Comparison of ENCODE assay signal across 25 cellular contexts in the genomic region with DNA sequence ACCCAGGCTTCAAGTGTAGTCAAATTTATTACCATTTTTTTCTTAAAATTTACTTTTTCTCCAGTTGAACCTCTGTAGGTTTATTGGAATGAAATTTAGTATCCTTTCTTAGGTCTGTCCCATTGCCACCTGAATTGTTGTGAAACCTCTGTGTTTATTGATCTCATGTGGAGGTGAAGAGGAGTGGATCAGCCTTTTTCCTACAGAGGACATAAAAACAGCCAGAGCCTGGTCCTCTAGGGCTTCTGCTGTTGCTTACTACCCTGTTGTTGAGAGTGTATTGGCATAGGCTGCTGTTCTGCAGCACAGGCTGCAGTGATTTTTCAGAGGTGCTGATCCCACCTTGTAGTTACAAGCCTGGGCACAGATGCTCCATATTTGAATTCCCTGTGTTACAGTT. TPM values are rescaled to one million over a fixed set of nuclear protein-coding genes. Genes with fewer than 3 reads are reported as not detected.
DNase-seq lines count a peak whose midpoint lies in the region; ATAC-seq and TF ChIP-seq lines count a peak whose summit lies in the region.
"Had no signal": no experiment of that assay in that cellular context is flagged by ENCODE, and none has a peak within 500 bp of the region (broad histone marks: within the 10 kb centered on the region; RNA-seq: fewer than 3 reads in every experiment).

No MANE protein-coding gene starts in this region.

- H3K18ac ChIP-seq in mesendoderm (ENCODE audit: low read length), result no peak overlapping the region

- no peaks in the 10 kb centered on the region for H3K79me2 ChIP-seq in mesendoderm (ENCODE audit: control insufficient read depth, insufficient read depth, low read length)

- H3K4me2 ChIP-seq in mesendoderm (ENCODE audit: low read length), result no peak overlapping the region
- H3K4me2 ChIP-seq: BLaER1, PC-9 had no signal

- peaks cover 19% of the 10 kb centered on the region for H3K4me1 Mint-ChIP-seq in WTC11

- peak overlapping the region; percentile 25 for H3K56ac ChIP-seq in mesendoderm (ENCODE audit: low read length)

- no peak overlapping the region for H3K9ac ChIP-seq in HUES64 (ENCODE audit: low read depth, low read length)
- no peak overlapping the region for H3K9ac ChIP-seq in mesendoderm (ENCODE audit: low read length)
- H3K9ac ChIP-seq: BLaER1 had no signal

- H3K9me3 ChIP-seq in HUES64 (ENCODE audit: insufficient read depth, low read depth, low read length) (peaks cover 10% of the 10 kb centered on the region; the same call in 1 of the 2 replicates), aorta (ENCODE audit: control insufficient read depth, low read length) (no peaks in the 10 kb centered on the region)

- H3K27me3 ChIP-seq in HUES64 (ENCODE audit: insufficient read depth, low read length), result no peaks in the 10 kb centered on the region
- H3K27me3 ChIP-seq in mesendoderm (ENCODE audit: insufficient read depth, low read length, poor library complexity), result no peaks in the 10 kb centered on the region
- H3K27me3 ChIP-seq in aorta (ENCODE audit: control insufficient read depth in 1 of 2, insufficient read depth in 2 of 2, low read length in 1 of 2), result no peaks in the 10 kb centered on the region
- no peaks in the 10 kb centered on the region for H3K27me3 ChIP-seq in brain microvascular endothelial cell (replicated peaks)
- H3K27me3 ChIP-seq: BLaER1 had no signal

- no peak overlapping the region for H3K23ac ChIP-seq in mesendoderm (ENCODE audit: low read length)

- no peak overlapping the region for H2BK5ac ChIP-seq in mesendoderm (ENCODE audit: low read length)

- H2BK120ac ChIP-seq in mesendoderm (ENCODE audit: low read depth, low read length), result no peak overlapping the region

- intact Hi-C loops in aorta (cut with DNase I), result loop anchor here in 1 of 2 donors (10.0 kb wide), 1 partner anchor 269 kb away; the partner anchor contains the start of gene MEF2A

- no peak overlapping the region for H3K4me3 ChIP-seq in HUES64 (ENCODE audit: low read length)
- no peak overlapping the region for H3K4me3 ChIP-seq in mesendoderm (ENCODE audit: low read length)
- no peak overlapping the region for H3K4me3 ChIP-seq in aorta (ENCODE audit: low read length in 2 of 2)
- no peak overlapping the region for H3K4me3 ChIP-seq in brain microvascular endothelial cell (ENCODE audit: low read depth, low read length)
- H3K4me3 ChIP-seq: BLaER1, PC-9, SK-N-MC had no signal

- no peaks in the 10 kb centered on the region for H3K79me1 ChIP-seq in mesendoderm (ENCODE audit: low read length)

- POLR2A ChIA-PET in WTC11 (lab: Charles Lee), result no interaction called here

- H3K27ac ChIP-seq in HUES64 (ENCODE audit: low read depth, low read length) (peak overlapping the region; percentile 6; the same call in 1 of the 2 replicates), mesendoderm (ENCODE audit: low read depth, low read length) (no peak overlapping the region), aorta (ENCODE audit: low read depth in 1 of 2, low read length in 2 of 2) (peak overlapping the region in 1 of 2 donors; percentile 56), brain microvascular endothelial cell (no peak overlapping the region)
- H3K27ac ChIP-seq: BLaER1, PC-9, SK-N-MC had no signal

- H3K36me3 ChIP-seq in HUES64 (ENCODE audit: insufficient read depth, low read length) (0 out of 2 replicates have a peak, but pooled peaks cover 5% of the 10 kb centered on the region), mesendoderm (ENCODE audit: control insufficient read depth, insufficient read depth, low read length) (no peaks in the 10 kb centered on the region), aorta (ENCODE audit: control insufficient read depth in 1 of 2, insufficient read depth in 2 of 2, low read length in 1 of 2) (no peaks in the 10 kb centered on the region), brain microvascular endothelial cell (replicated peaks) (no peaks in the 10 kb centered on the region)

- H2AK5ac ChIP-seq in mesendoderm (ENCODE audit: low read length), result no peak overlapping the region

- H3K4ac ChIP-seq in mesendoderm (ENCODE audit: low read depth, low read length), result no peak overlapping the region

- peaks cover 16% of the 10 kb centered on the region for H3K9me3 Mint-ChIP-seq in WTC11
- H3K9me3 Mint-ChIP-seq: CD4-positive, alpha-beta T cell had no signal

- H3K27me3 Mint-ChIP-seq in WTC11 (ENCODE audit: low read depth), result no peaks in the 10 kb centered on the region
- H3K27me3 Mint-ChIP-seq: CD4-positive, alpha-beta T cell had no signal

- in situ Hi-C loops in brain microvascular endothelial cell (cut with HindIII; ENCODE audit: low pct_ligation_motif_present, low sequenced_read_pairs), result loop anchor here (25.0 kb wide), 1 partner anchor 416 kb away; no protein-coding TSS in a partner anchor

- H3K36me3 Mint-ChIP-seq in WTC11, result peaks cover 24% of the 10 kb centered on the region

- peaks cover 16% of the 10 kb centered on the region; the same call in 1 of the 2 replicates for H3K4me1 ChIP-seq in HUES64 (ENCODE audit: insufficient read depth, low read length)
- H3K4me1 ChIP-seq in mesendoderm (ENCODE audit: control insufficient read depth, low read depth, low read length), result no peaks in the 10 kb centered on the region
- no peaks in the 10 kb centered on the region for H3K4me1 ChIP-seq in aorta (ENCODE audit: control insufficient read depth in 1 of 2, insufficient read depth in 2 of 2, low read length in 2 of 2)
- H3K4me1 ChIP-seq: BLaER1 had no signal

- H3K27ac Mint-ChIP-seq in WTC11, result peak overlapping the region; percentile 34
- H3K27ac Mint-ChIP-seq: CD4-positive, alpha-beta T cell; HFFc6 had no signal

- H4K8ac ChIP-seq in mesendoderm (ENCODE audit: low read depth, low read length), result no peak overlapping the region

- TF ChIP-seq CTCF in WTC11 (IDR thresholded peaks at IDR 0.05) (no peak), brain microvascular endothelial cell (IDR thresholded peaks at IDR 0.05; ENCODE audit: low read depth, low read length, missing control alignments) (no peak)

- no peak overlapping the region for H3K4me3 Mint-ChIP-seq in WTC11
- H3K4me3 Mint-ChIP-seq: CD4-positive, alpha-beta T cell; HFFc6 had no signal

- no peak overlapping the region for H4K5ac ChIP-seq in mesendoderm (ENCODE audit: low read length)

- peak; percentile 38 for ATAC-seq in WTC11
- peak; percentile 22 for ATAC-seq in aorta (ENCODE audit: low FRiP score)

- CTCF ChIA-PET in WTC11 (lab: Charles Lee), result interaction anchor here (1.4 kb wide), 1 partner anchor 409 kb away, joined by 4 read pairs; no protein-coding TSS in a partner anchor

- no peak for DNase-seq in WTC11 (ENCODE audit: low spot score)
- DNase-seq in mesendoderm, result no peak
- no peak for DNase-seq in aorta
- no peak for DNase-seq in effector CD8-positive, alpha-beta T cell (lab: John Stamatoyannopoulos, UW)
- DNase-seq in Ammon's horn (ENCODE audit: low spot score), result no peak
- DNase-seq in brain microvascular endothelial cell, result no peak
- DNase-seq: CD4-positive, alpha-beta T cell; COR-L47; DMS79; H7; HFFc6; Kasumi-1; NCI-H1417 treated with DMSO at 0.1 percent for 48 hours; NCI-H187; NCI-H2107; NCI-H2227 treated with DMSO at 0.1 percent for 48 hours; NCI-H510A; NCI-H748 treated with DMSO at 0.1 percent for 48 hours; PC-9; RPMI8226; SHP77 treated with DMSO at 0.1 percent for 48 hours; SW 1271 had no signal

- H2BK15ac ChIP-seq in mesendoderm (replicated peaks; ENCODE audit: low read depth), result no peak overlapping the region

TF ChIP-seq in WTC11, 78 proteins besides CTCF, POLR2A, EP300 and RAD21:
- TF ChIP-seq RELA (CRISPR knock-in tag; IDR thresholded peaks at IDR 0.05; ENCODE audit: borderline replicate concordance), result no peak
- no peak for TF ChIP-seq ATF2 (CRISPR knock-in tag; IDR thresholded peaks at IDR 0.05; ENCODE audit: borderline replicate concordance, low read depth)
- no peak for TF ChIP-seq ZNF281 (CRISPR knock-in tag; IDR thresholded peaks at IDR 0.05)

RNA-seq across cellular contexts. Expression of gene LRRC28, which starts 44.6 kb away (rescaled TPM):
- 15.1 TPM for polyA plus RNA-seq in HUES64 (2013, experiment 1 of 2)
- polyA plus RNA-seq in HUES64 (2013, experiment 2 of 2), result 23.2 TPM
- total RNA-seq in WTC11 (2021) (18.4 to 20.3 TPM (median 18.5 TPM) in 3 replicates), aorta (10 to 100 TPM; 22.7 to 27.5 TPM)
- polyA plus RNA-seq in mesendoderm (2013, experiment 1 of 2), result 9.8 TPM
- polyA plus RNA-seq in mesendoderm (2013, experiment 2 of 2), result 11.6 TPM
- polyA plus RNA-seq in aorta, result 10 to 100 TPM; 14.5 to 16.6 TPM

RNA-seq across cellular contexts. Expression of gene TTC23, which starts 46.5 kb away (rescaled TPM):
- polyA plus RNA-seq in HUES64 (2013, experiment 1 of 2), result 14.0 TPM
- 17.8 TPM for polyA plus RNA-seq in HUES64 (2013, experiment 2 of 2)
- 17.8 to 19.8 TPM (median 18.0 TPM) in 3 replicates for total RNA-seq in WTC11 (2021)
- polyA plus RNA-seq in mesendoderm (2013, experiment 1 of 2), result 12.7 TPM
- 12.5 TPM for polyA plus RNA-seq in mesendoderm (2013, experiment 2 of 2)
- total RNA-seq in aorta, result 10 to 100 TPM; 28.2 to 33.6 TPM
- 10 to 100 TPM in 1 of 2 donors, 1 to 10 TPM in 1; 8.3 to 12.3 TPM for polyA plus RNA-seq in aorta
